Comparison of ENCODE assay signal across 12 cellular contexts in genomic region chr4:184645904-184646610, GRCh38. TPM values are rescaled to one million over a fixed set of nuclear protein-coding genes. Genes with fewer than 3 reads are reported as not detected.
DNase-seq lines count a peak whose midpoint lies in the region; ATAC-seq, FAIRE-seq and TF ChIP-seq lines count a peak whose summit lies in the region.
"Had no signal": no experiment of that assay in that cellular context is flagged by ENCODE, and none has a peak within 500 bp of the region (broad histone marks: within the 10 kb centered on the region; RNA-seq: fewer than 3 reads in every experiment).

No MANE protein-coding gene starts in this region.

- 0 out of 3 replicates have a peak, but pooled peaks of 1 of the 2 experiments have one; percentile 22 for TF ChIP-seq POLR2A in H1 (IDR thresholded peaks at IDR 0.05; ENCODE audit: control extremely low read depth in 1 of 2, low read depth in 2 of 2, low read length in 2 of 2)

- peaks cover 61% of the 10 kb centered on the region for H3K4me1 Mint-ChIP-seq in T-helper 1 cell treated with Interleukin-12 subunit alpha and Interleukin-12 subunit beta and Interleukin-4 antibody, amounts not matched to agents 30 μg/mL and 1 μg/mL, for 36 hours (ENCODE audit: low read depth)

- POLR2A ChIA-PET in H1 (lab: Charles Lee; ENCODE audit: partially characterized antibody), result interaction anchor here (0.6 to 2.0 kb wide), 2 partner anchors 14 to 29 kb away, joined by 4 to 7 read pairs; no protein-coding TSS in a partner anchor

- peak overlapping the region in 1 of 2 experiments; percentile 98; a peak in 1 of 4 replicates for H3K4me2 ChIP-seq in H1 (ENCODE audit: insufficient read depth in 1 of 2, low read depth in 2 of 2, low read length in 2 of 2)

- FAIRE-seq in H1 (lab: Jason Lieb, UNC), result no peak
- FAIRE-seq: urothelium cell line had no signal

- H2BK120ac ChIP-seq in H1 (replicated peaks; ENCODE audit: low read depth, low read length), result no peak overlapping the region

- no peak for TF ChIP-seq CTCF in H1 (IDR thresholded peaks at IDR 0.05; ENCODE audit: control extremely low read depth in 1 of 3, insufficient read depth in 1 of 3, low read depth in 1 of 3, low read length in 3 of 3)

- no peak overlapping the region for H3K4me3 ChIP-seq in H1 (ENCODE audit: extremely low read depth in 1 of 4, insufficient read depth in 2 of 4, low read depth in 3 of 4, low read length in 4 of 4)
- H3K4me3 ChIP-seq: MG63 had no signal

- H4K20me1 ChIP-seq in H1 (replicated peaks in 1 of 2; ENCODE audit: control insufficient read depth in 1 of 2, insufficient read depth in 2 of 2, low read length in 2 of 2), result peaks cover 0 to 11% of the 10 kb centered on the region in 2 experiments

- no peaks in the 10 kb centered on the region for H3K9me3 ChIP-seq in H1 (ENCODE audit: insufficient read depth in 2 of 2, low read depth in 1 of 2, low read length in 1 of 2)
- H3K9me3 ChIP-seq: MG63, Peyer's patch had no signal

- H2BK12ac ChIP-seq in H1 (ENCODE audit: low read depth, low read length), result no peak overlapping the region

- no peak overlapping the region for H2AFZ ChIP-seq in H1 (ENCODE audit: low read length)

- H2BK5ac ChIP-seq in H1 (ENCODE audit: low read depth, low read length), result no peak overlapping the region

- no peaks in the 10 kb centered on the region for H3K9me3 Mint-ChIP-seq in T-helper 1 cell treated with Interleukin-12 subunit alpha and Interleukin-12 subunit beta and Interleukin-4 antibody, amounts not matched to agents 30 μg/mL and 1 μg/mL, for 36 hours

- no peak overlapping the region for H3K9ac ChIP-seq in H1 (replicated peaks in 1 of 4; ENCODE audit: extremely low read depth in 1 of 4, low read depth in 3 of 4, low read length in 3 of 4)

- no peak overlapping the region for H3K18ac ChIP-seq in H1 (ENCODE audit: extremely low read depth, low read length)

- TF ChIP-seq RAD21 in H1 (IDR thresholded peaks at IDR 0.05 in 1 of 2, conservative IDR thresholded peaks at IDR 0.05 in 1 of 2; ENCODE audit: low read depth in 2 of 2, low read length in 2 of 2), result no peak

- peaks cover 0 to 5% (median 0%) of the 10 kb centered on the region in 4 experiments; a peak in 1 of 8 replicates for H3K36me3 ChIP-seq in H1 (ENCODE audit: control insufficient read depth in 2 of 4, insufficient read depth in 4 of 4, low read length in 3 of 4)

- H4K8ac ChIP-seq in H1 (ENCODE audit: extremely low read depth, insufficient read depth, low read length), result no peak overlapping the region

- peak overlapping the region; percentile 81; the same call in 1 of the 2 replicates for H2BK15ac ChIP-seq in H1 (ENCODE audit: low read length)

- H3K4ac ChIP-seq in H1 (replicated peaks; ENCODE audit: insufficient read length, low read depth, low read length), result no peak overlapping the region

- H3K27ac ChIP-seq in H1 (ENCODE audit: low read depth, low read length), result no peak overlapping the region

- H3K4me1 ChIP-seq in H1 (replicated peaks in 1 of 4; ENCODE audit: control insufficient read depth in 3 of 4, insufficient read depth in 4 of 4, low read length in 3 of 4), result peaks cover 6 to 23% (median 13%) of the 10 kb centered on the region in 4 experiments; a peak in 6 of 7 replicates

- H2AK5ac ChIP-seq in H1 (ENCODE audit: low read depth, low read length), result no peak overlapping the region

- no peaks in the 10 kb centered on the region for H3K27me3 ChIP-seq in H1 (replicated peaks in 1 of 4; ENCODE audit: control insufficient read depth in 3 of 4, extremely low read depth in 1 of 4, insufficient read depth in 3 of 4, low read length in 3 of 4)
- H3K27me3 ChIP-seq: MG63, Peyer's patch had no signal

- DNase-seq in T-helper 1 cell (no peak), RKO (ENCODE audit: low spot score) (peak; percentile 16), H1 (ENCODE audit: low read depth in 1 of 2, low spot score in 2 of 2) (no peak), putamen (ENCODE audit: low spot score) (peak; percentile 36), NCI-H774 (lab: John Stamatoyannopoulos, UW) (no peak), NCI-H345 treated with DMSO at 0.1 percent for 48 hours (lab: John Stamatoyannopoulos, UW; ENCODE audit: unreplicated experiment) (no peak)
- DNase-seq: MG63, occipital lobe had no signal

- peaks cover 2% of the 10 kb centered on the region; the same call in 1 of the 2 replicates for H3K79me1 ChIP-seq in H1 (ENCODE audit: low read depth, low read length)

- no peaks in the 10 kb centered on the region for H3K27me3 Mint-ChIP-seq in T-helper 1 cell treated with Interleukin-12 subunit alpha and Interleukin-12 subunit beta and Interleukin-4 antibody, amounts not matched to agents 30 μg/mL and 1 μg/mL, for 36 hours (ENCODE audit: low read depth)

- ATAC-seq in GM21423 (IDR thresholded peaks at IDR 0.05; ENCODE audit: unreplicated experiment), result no peak

- WGBS in H1 (ENCODE audit: extremely low coverage in 1 of 2, insufficient coverage in 1 of 2, insufficient read length in 1 of 2, insufficient replicate concordance in 2 of 2, low coverage in 1 of 2, low lambda C conversion rate in 2 of 2, missing lambda C conversion rate in 1 of 2), 2 experiments, result 87% methylated on average over 6 of the region's 6 CpGs; no CpG with 5 or more reads in 1 of the 2 experiments

- CTCF ChIA-PET in H1 (lab: Charles Lee; ENCODE audit: partially characterized antibody), result no interaction called here

- H2BK20ac ChIP-seq in H1 (ENCODE audit: low read length), result no peak overlapping the region

- peak overlapping the region; percentile 8 for H3K27ac Mint-ChIP-seq in T-helper 1 cell treated with Interleukin-12 subunit alpha and Interleukin-12 subunit beta and Interleukin-4 antibody, amounts not matched to agents 30 μg/mL and 1 μg/mL, for 36 hours

- no peak for TF ChIP-seq EP300 in H1 (IDR thresholded peaks at IDR 0.05; ENCODE audit: borderline replicate concordance in 1 of 2, low read depth in 2 of 2, low read length in 2 of 2)

- peaks cover 50% of the 10 kb centered on the region for H3K36me3 Mint-ChIP-seq in T-helper 1 cell treated with Interleukin-12 subunit alpha and Interleukin-12 subunit beta and Interleukin-4 antibody, amounts not matched to agents 30 μg/mL and 1 μg/mL, for 36 hours (ENCODE audit: low read depth)

- H3K23me2 ChIP-seq in H1 (ENCODE audit: low read depth, low read length), result peaks cover 13% of the 10 kb centered on the region

- H3K56ac ChIP-seq in H1 (replicated peaks; ENCODE audit: insufficient read length, low read depth, low read length), result no peak overlapping the region

- no peak overlapping the region for H4K91ac ChIP-seq in H1 (replicated peaks; ENCODE audit: insufficient read length, low read length)

- H3K14ac ChIP-seq in H1 (ENCODE audit: insufficient read length), result no peak overlapping the region

- H3K4me3 Mint-ChIP-seq in T-helper 1 cell treated with Interleukin-12 subunit alpha and Interleukin-12 subunit beta and Interleukin-4 antibody, amounts not matched to agents 30 μg/mL and 1 μg/mL, for 36 hours, result peak overlapping the region; percentile 99

- H3K23ac ChIP-seq in H1 (ENCODE audit: insufficient read length), result no peak overlapping the region

- H4K5ac ChIP-seq in H1 (ENCODE audit: insufficient read length, low read depth, low read length), result no peak overlapping the region

- peaks cover 16 to 71% of the 10 kb centered on the region in 2 experiments for H3K79me2 ChIP-seq in H1 (ENCODE audit: control insufficient read depth in 1 of 2, insufficient read depth in 2 of 2, low read length in 2 of 2)

TF ChIP-seq in H1, 55 proteins besides CTCF, POLR2A, EP300 and RAD21 (continues in another document):
- TF ChIP-seq BCL11A (IDR thresholded peaks at IDR 0.05; ENCODE audit: low read depth in 2 of 2, low read length in 2 of 2), result no peak

RNA-seq across cellular contexts. Expression of gene CASP3, which starts 3.2 kb away (rescaled TPM):
- 81.1 and 82.5 TPM in 2 replicates for total RNA-seq in H1 (2021; fragmentation: NEBNext Ultra II Directional; extraction: Animal tissue kit (Norgen Biotek cat#: 25700))
- polyA plus RNA-seq in H1 (2011; rRNA removed), result 15.0 and 27.8 TPM in 2 replicates
- 39.6 TPM for polyA plus RNA-seq in H1 (2011; cell fraction: cytosol; rRNA removed)
- 12.9 TPM for polyA plus RNA-seq in H1 (2011; cell fraction: nucleus; rRNA removed)
- polyA plus RNA-seq in H1 (2012, experiment 1 of 2), result 30.9 to 58.4 TPM (median 37.1 TPM) in 4 replicates
- polyA plus RNA-seq in H1 (2012, experiment 2 of 2), result 9.4 TPM
- polyA plus RNA-seq in H1 (2013, experiment 1 of 2), result 53.0 TPM
- polyA plus RNA-seq in H1 (2013, experiment 2 of 2), result 56.0 TPM
- polyA minus RNA-seq in H1 (2011; rRNA and poly(A)+ RNA removed), result 19.4 and 27.4 TPM in 2 replicates
- 14.6 TPM for polyA minus RNA-seq in H1 (2011; cell fraction: cytosol; rRNA and poly(A)+ RNA removed)
- 15.8 TPM for polyA minus RNA-seq in H1 (2011; cell fraction: nucleus; rRNA and poly(A)+ RNA removed)

RNA-seq across cellular contexts. Expression of gene PRIMPOL, which starts 3.5 kb away (rescaled TPM):
- 5.0 and 6.7 TPM in 2 replicates for total RNA-seq in H1 (2021; fragmentation: NEBNext Ultra II Directional; extraction: Animal tissue kit (Norgen Biotek cat#: 25700))
- 2.7 and 4.4 TPM in 2 replicates for polyA plus RNA-seq in H1 (2011; rRNA removed)
- polyA plus RNA-seq in H1 (2011; cell fraction: cytosol; rRNA removed), result 6.3 TPM
- polyA plus RNA-seq in H1 (2011; cell fraction: nucleus; rRNA removed), result 0.97 TPM
- polyA plus RNA-seq in H1 (2012, experiment 1 of 2), result 6.3 to 10.6 TPM (median 8.8 TPM) in 4 replicates
- 0.92 TPM for polyA plus RNA-seq in H1 (2012, experiment 2 of 2)
- polyA plus RNA-seq in H1 (2013, experiment 1 of 2), result 6.3 TPM
- polyA plus RNA-seq in H1 (2013, experiment 2 of 2), result 6.8 TPM
- polyA minus RNA-seq in H1 (2011; rRNA and poly(A)+ RNA removed), result 1.0 and 1.4 TPM in 2 replicates
- 2.4 TPM for polyA minus RNA-seq in H1 (2011; cell fraction: cytosol; rRNA and poly(A)+ RNA removed)
- 3.3 TPM for polyA minus RNA-seq in H1 (2011; cell fraction: nucleus; rRNA and poly(A)+ RNA removed)

Comparison
In these comparisons a context has a peak if more than half of its experiments do, and no peak if none do; other contexts are left out.
1. DNase-seq: peak in RKO (single experiment) and putamen (single experiment); none in T-helper 1 cell (0 of 5), H1 (0 of 2), NCI-H774 (single experiment) and NCI-H345 treated with DMSO at 0.1 percent for 48 hours (single experiment).